ENCODE assay signal across 7 cellular contexts in the genomic region with DNA sequence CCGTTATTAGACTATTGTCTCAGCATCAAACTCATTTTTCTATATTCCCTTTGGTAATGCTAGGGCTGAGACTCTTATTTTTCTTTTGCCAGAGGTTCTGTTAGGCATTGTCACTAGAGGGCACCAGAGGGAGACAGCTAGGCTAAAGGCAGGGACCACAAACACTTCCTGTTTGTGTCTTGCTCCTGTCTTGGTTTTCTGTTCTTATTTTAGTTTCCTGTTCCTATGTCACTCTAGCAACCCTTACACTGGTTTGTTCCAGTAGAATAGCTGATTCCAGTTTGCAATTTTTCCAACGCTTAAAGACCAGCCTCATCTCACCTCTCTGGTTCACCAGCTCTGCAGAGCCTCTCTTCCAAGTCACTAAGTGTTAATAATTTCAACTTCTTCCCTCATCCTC.
DNase-seq lines count a peak whose midpoint lies in the region; ATAC-seq and TF ChIP-seq lines count a peak whose summit lies in the region.

No MANE protein-coding gene starts in this region.

- H3K36me3 ChIP-seq in GM23248 (ENCODE audit: low read depth) (no peaks in the 10 kb centered on the region), PC-3 (ENCODE audit: low read depth, low read length) (no peaks in the 10 kb centered on the region)

- peak; percentile 85 for TF ChIP-seq CTCF in GM12864 (IDR thresholded peaks at IDR 0.05; ENCODE audit: low read depth, low read length, missing control alignments)
- TF ChIP-seq CTCF in PC-3 (conservative IDR thresholded peaks at IDR 0.05; ENCODE audit: low read depth, low read length): peak; percentile 77
- peak; percentile 67 for TF ChIP-seq CTCF in glutamatergic neuron (IDR thresholded peaks at IDR 0.05; ENCODE audit: partially characterized antibody, unreplicated experiment)

- H3K9me3 ChIP-seq in GM23248 (ENCODE audit: low read depth) (no peaks in the 10 kb centered on the region), PC-3 (ENCODE audit: low read length) (no peaks in the 10 kb centered on the region)

- in situ Hi-C loops in GM23248 (cut with MboI): loop anchor here (10.0 to 25.0 kb wide), 2 partner anchors 373 to 521 kb away; no protein-coding TSS in a partner anchor

- H3K4me1 ChIP-seq in GM23248 (ENCODE audit: insufficient read depth): no peaks in the 10 kb centered on the region
- no peaks in the 10 kb centered on the region for H3K4me1 ChIP-seq in PC-3 (ENCODE audit: insufficient read depth, low read length)

- CTCF ChIA-PET in PC-3 (lab: Charles Lee): interaction anchor here (0.6 to 1.2 kb wide), 3 partner anchors 50 to 288 kb away, joined by 3 to 7 read pairs (median 4); no protein-coding TSS in a partner anchor
- CTCF ChIA-PET in activated naive CD4-positive, alpha-beta T cell treated with anti-CD3 and anti-CD28 coated beads for 36 hours (lab: Charles Lee): interaction anchor here (0.6 to 3.6 kb wide), 24 partner anchors 9 to 1040 kb away, joined by 3 to 20 read pairs (median 4); no protein-coding TSS in a partner anchor

- H2AFZ ChIP-seq in GM23248: peak overlapping the region; percentile 93
- no peak overlapping the region for H2AFZ ChIP-seq in PC-3 (ENCODE audit: low read length)

- BruUV-seq in PC-3 (replicated peaks; lab: Mats Ljungman, UMichigan): no TSS peak

- no peaks in the 10 kb centered on the region for H3K36me3 Mint-ChIP-seq in activated naive CD4-positive, alpha-beta T cell treated with anti-CD3 and anti-CD28 coated beads for 36 hours (ENCODE audit: low read depth)
- H3K36me3 Mint-ChIP-seq in glutamatergic neuron (ENCODE audit: unreplicated experiment): no peaks in the 10 kb centered on the region

- no peak overlapping the region for H3K4me3 Mint-ChIP-seq in activated naive CD4-positive, alpha-beta T cell treated with anti-CD3 and anti-CD28 coated beads for 36 hours
- no peak overlapping the region for H3K4me3 Mint-ChIP-seq in glutamatergic neuron (ENCODE audit: unreplicated experiment)

- H3K27ac Mint-ChIP-seq in activated naive CD4-positive, alpha-beta T cell treated with anti-CD3 and anti-CD28 coated beads for 36 hours: no peak overlapping the region
- no peak overlapping the region for H3K27ac Mint-ChIP-seq in glutamatergic neuron (ENCODE audit: unreplicated experiment)

- H3K27ac ChIP-seq in GM23248 (no peak overlapping the region), PC-3 (ENCODE audit: low read length) (no peak overlapping the region)

- no peak overlapping the region for H3K4me3 ChIP-seq in GM12864 (ENCODE audit: low read depth, low read length)
- H3K4me3 ChIP-seq in GM23248: no peak overlapping the region
- H3K4me3 ChIP-seq in Jurkat, Clone E6-1 (ENCODE audit: low read length): no peak overlapping the region
- no peak overlapping the region for H3K4me3 ChIP-seq in PC-3 (ENCODE audit: low read length)

- H3K4me2 ChIP-seq in GM23248 (ENCODE audit: unreplicated experiment) (no peak overlapping the region), PC-3 (ENCODE audit: low read length) (no peak overlapping the region)

- H3K27me3 ChIP-seq in GM23248 (replicated peaks; ENCODE audit: insufficient read depth): peaks cover 3% of the 10 kb centered on the region; the same call in 1 of the 2 replicates
- H3K27me3 ChIP-seq in PC-3 (ENCODE audit: low read length): no peaks in the 10 kb centered on the region

- H3K79me2 ChIP-seq in GM23248 (ENCODE audit: insufficient read depth) (no peaks in the 10 kb centered on the region), PC-3 (ENCODE audit: low read length) (no peaks in the 10 kb centered on the region)

- no peaks in the 10 kb centered on the region for H3K4me1 Mint-ChIP-seq in activated naive CD4-positive, alpha-beta T cell treated with anti-CD3 and anti-CD28 coated beads for 36 hours (ENCODE audit: low read depth)
- no peaks in the 10 kb centered on the region for H3K4me1 Mint-ChIP-seq in glutamatergic neuron (ENCODE audit: low read depth, unreplicated experiment)

- peak; percentile 74 for ATAC-seq in PC-3

- intact Hi-C loops in PC-3 (cut with micrococcal nuclease): loop anchor here (1.0 to 5.0 kb wide), 3 partner anchors 287 to 516 kb away; no protein-coding TSS in a partner anchor
- intact Hi-C loops in activated naive CD4-positive, alpha-beta T cell treated with anti-CD3 and anti-CD28 coated beads for 36 hours (cut with micrococcal nuclease): loop anchor here (1.0 to 10.0 kb wide), 5 partner anchors 287 to 1040 kb away; partner anchors contain the start of gene DIAPH3

- peak; percentile 71 for DNase-seq in GM12864 (ENCODE audit: low read depth)
- DNase-seq in GM23248: peak; percentile 79
- DNase-seq in Jurkat, Clone E6-1 (ENCODE audit: low read depth, low spot score): peak; percentile 87
- peak; percentile 62 for DNase-seq in PC-3
- DNase-seq in activated naive CD4-positive, alpha-beta T cell treated with anti-CD3 and anti-CD28 coated beads for 36 hours: peak; percentile 72
- peak; percentile 28 for DNase-seq in glutamatergic neuron
- peak; percentile 74 for DNase-seq in renal cortical epithelial cell (ENCODE audit: low read depth)

- H3K9me3 Mint-ChIP-seq in activated naive CD4-positive, alpha-beta T cell treated with anti-CD3 and anti-CD28 coated beads for 36 hours: no peaks in the 10 kb centered on the region
- H3K9me3 Mint-ChIP-seq in glutamatergic neuron (ENCODE audit: unreplicated experiment): no peaks in the 10 kb centered on the region

- H3K27me3 Mint-ChIP-seq in activated naive CD4-positive, alpha-beta T cell treated with anti-CD3 and anti-CD28 coated beads for 36 hours (ENCODE audit: low read depth): no peaks in the 10 kb centered on the region
- no peaks in the 10 kb centered on the region for H3K27me3 Mint-ChIP-seq in glutamatergic neuron (ENCODE audit: unreplicated experiment)

- POLR2A ChIA-PET in PC-3 (lab: Charles Lee; ENCODE audit: unreplicated experiment): no interaction called here

- no peak overlapping the region for H3K9ac ChIP-seq in GM23248
- no peak overlapping the region for H3K9ac ChIP-seq in PC-3 (ENCODE audit: low read length)

- no peaks in the 10 kb centered on the region for H4K20me1 ChIP-seq in GM23248 (ENCODE audit: insufficient read depth)
- no peaks in the 10 kb centered on the region for H4K20me1 ChIP-seq in PC-3 (ENCODE audit: low read length)

- no peaks in the 10 kb centered on the region for H3K9me2 ChIP-seq in GM23248 (ENCODE audit: insufficient read depth)
- no peaks in the 10 kb centered on the region for H3K9me2 ChIP-seq in PC-3 (replicated peaks; ENCODE audit: low read length)

- H3F3A ChIP-seq in GM23248 (ENCODE audit: insufficient read depth): no peaks in the 10 kb centered on the region
- H3F3A ChIP-seq in PC-3 (ENCODE audit: low read length, unreplicated experiment): no peaks in the 10 kb centered on the region

- WGBS in GM23248 (ENCODE audit: low coverage in 1 of 2, low lambda C conversion rate in 2 of 2, missing lambda C conversion rate in 2 of 2), 2 experiments: 15 to 24% methylated on average over 2 of the region's 2 CpGs

Comparison
In these comparisons a context has a peak if more than half of its experiments do, and no peak if none do; other contexts are left out.
1. DNase-seq: peak in every context shown above with its lines; median percentile 87 in Jurkat, Clone E6-1; 79 in GM23248; 74 in renal cortical epithelial cell; 72 in activated naive CD4-positive, alpha-beta T cell treated with anti-CD3 and anti-CD28 coated beads for 36 hours; 71 in GM12864; 62 in PC-3; 28 in glutamatergic neuron.